Comparison of ENCODE assay signal across 17 cellular contexts in genomic region chr11:83122766-83123165, GRCh38. TPM values are rescaled to one million over a fixed set of nuclear protein-coding genes. Genes with fewer than 3 reads are reported as not detected.
DNase-seq lines count a peak whose midpoint lies in the region; ATAC-seq and TF ChIP-seq lines count a peak whose summit lies in the region.
"Had no signal": no experiment of that assay in that cellular context is flagged by ENCODE, and none has a peak within 500 bp of the region (broad histone marks: within the 10 kb centered on the region; RNA-seq: fewer than 3 reads in every experiment).

No MANE protein-coding gene starts in this region.

- intact Hi-C loops in OCI-LY7 (cut with micrococcal nuclease; ENCODE audit: unreplicated experiment): no loop called here

- no peaks in the 10 kb centered on the region for H3K36me3 ChIP-seq in CD4-positive, CD25-positive, alpha-beta regulatory T cell (ENCODE audit: control insufficient read depth, insufficient read depth, low read length)
- no peaks in the 10 kb centered on the region for H3K36me3 ChIP-seq in OCI-LY7 (ENCODE audit: insufficient read depth, low read length)

- H3K27ac Mint-ChIP-seq in T-helper 1 cell treated with Interleukin-12 subunit alpha and Interleukin-12 subunit beta and Interleukin-4 antibody, amounts not matched to agents 30 μg/mL and 1 μg/mL, for 36 hours: peak overlapping the region; percentile 13
- H3K27ac Mint-ChIP-seq in CD4-positive, CD25-positive, alpha-beta regulatory T cell: peak overlapping the region in 2 of 3 donors; percentile 25 to 48
- H3K27ac Mint-ChIP-seq: B cell had no signal

- no peak for TF ChIP-seq POLR2A in erythroblast (IDR thresholded peaks at IDR 0.05; ENCODE audit: low read length)

- no peak for DNase-seq in T-helper 1 cell
- DNase-seq in CD4-positive, CD25-positive, alpha-beta regulatory T cell: no peak
- DNase-seq in OCI-LY7 (ENCODE audit: low spot score): no peak
- DNase-seq in central memory CD4-positive, alpha-beta T cell: peak; percentile 2
- DNase-seq in HuH-7 (ENCODE audit: low spot score): no peak
- no peak for DNase-seq in GM10266 (ENCODE audit: extremely low spot score)
- DNase-seq in erythroblast (lab: John Stamatoyannopoulos, UW): no peak
- DNase-seq: DND-41, GDM1, GOT3, KBM-7, NCI-H1436 treated with DMSO at 0.1 percent for 48 hours, NCI-H2081, NCI-H774 had no signal

- no peak overlapping the region for H3K27ac ChIP-seq in CD4-positive, CD25-positive, alpha-beta regulatory T cell (ENCODE audit: insufficient read depth, low read length, poor library complexity, severe bottlenecking)
- no peak overlapping the region for H3K27ac ChIP-seq in OCI-LY7 (ENCODE audit: low read depth, low read length, poor library complexity, severe bottlenecking)
- H3K27ac ChIP-seq: 22Rv1 had no signal

- no peaks in the 10 kb centered on the region for H3K36me3 Mint-ChIP-seq in T-helper 1 cell treated with Interleukin-12 subunit alpha and Interleukin-12 subunit beta and Interleukin-4 antibody, amounts not matched to agents 30 μg/mL and 1 μg/mL, for 36 hours (ENCODE audit: low read depth)
- no peaks in the 10 kb centered on the region for H3K36me3 Mint-ChIP-seq in CD4-positive, CD25-positive, alpha-beta regulatory T cell

- no peaks in the 10 kb centered on the region for H3K9me3 Mint-ChIP-seq in T-helper 1 cell treated with Interleukin-12 subunit alpha and Interleukin-12 subunit beta and Interleukin-4 antibody, amounts not matched to agents 30 μg/mL and 1 μg/mL, for 36 hours
- no peaks in the 10 kb centered on the region for H3K9me3 Mint-ChIP-seq in CD4-positive, CD25-positive, alpha-beta regulatory T cell

- no peaks in the 10 kb centered on the region for H3K9me3 ChIP-seq in CD4-positive, CD25-positive, alpha-beta regulatory T cell (ENCODE audit: control insufficient read depth in 2 of 2, low read length in 2 of 2)
- H3K9me3 ChIP-seq in OCI-LY7 (ENCODE audit: low read length): no peaks in the 10 kb centered on the region

- no peaks in the 10 kb centered on the region for H3K79me2 ChIP-seq in OCI-LY7 (ENCODE audit: insufficient read depth, low read depth, low read length)

- peak overlapping the region; percentile 47; the same call in 1 of the 2 replicates for H2AFZ ChIP-seq in OCI-LY7 (ENCODE audit: low read length)

- no peak overlapping the region for H3K4me2 ChIP-seq in OCI-LY7 (ENCODE audit: low read length)

- H3K9me2 ChIP-seq in OCI-LY7 (ENCODE audit: insufficient read depth, low read length): no peaks in the 10 kb centered on the region

- ATAC-seq in CD4-positive, CD25-positive, alpha-beta regulatory T cell (ENCODE audit: low read depth in 2 of 2): peak in 1 of 2 donors; percentile 44

- CTCF ChIA-PET in OCI-LY7 (lab: Charles Lee; ENCODE audit: unreplicated experiment): no interaction called here

- H3K4me3 ChIP-seq in CD4-positive, CD25-positive, alpha-beta regulatory T cell (ENCODE audit: low read depth, low read length): no peak overlapping the region
- no peak overlapping the region for H3K4me3 ChIP-seq in OCI-LY7 (ENCODE audit: low read depth, low read length, poor library complexity, severe bottlenecking)

- no TSS peak for BruUV-seq in OCI-LY7 (replicated peaks; lab: Mats Ljungman, UMichigan)

- POLR2A ChIA-PET in OCI-LY7 (lab: Charles Lee): no interaction called here

- H4K20me1 ChIP-seq in OCI-LY7 (ENCODE audit: insufficient read depth, low read length): no peaks in the 10 kb centered on the region

- H3K4me3 Mint-ChIP-seq in T-helper 1 cell treated with Interleukin-12 subunit alpha and Interleukin-12 subunit beta and Interleukin-4 antibody, amounts not matched to agents 30 μg/mL and 1 μg/mL, for 36 hours: no peak overlapping the region
- peak overlapping the region in 1 of 4 donors; percentile 29 for H3K4me3 Mint-ChIP-seq in CD4-positive, CD25-positive, alpha-beta regulatory T cell
- H3K4me3 Mint-ChIP-seq: B cell had no signal

- no peaks in the 10 kb centered on the region for H3K27me3 Mint-ChIP-seq in T-helper 1 cell treated with Interleukin-12 subunit alpha and Interleukin-12 subunit beta and Interleukin-4 antibody, amounts not matched to agents 30 μg/mL and 1 μg/mL, for 36 hours (ENCODE audit: low read depth)
- no peaks in the 10 kb centered on the region for H3K27me3 Mint-ChIP-seq in CD4-positive, CD25-positive, alpha-beta regulatory T cell
- H3K27me3 Mint-ChIP-seq: B cell had no signal

- H3K4me1 ChIP-seq in CD4-positive, CD25-positive, alpha-beta regulatory T cell (ENCODE audit: control insufficient read depth, insufficient read depth, low read length, poor library complexity, severe bottlenecking): peaks cover 18% of the 10 kb centered on the region
- H3K4me1 ChIP-seq in OCI-LY7 (ENCODE audit: insufficient read depth, low read length, poor library complexity, severe bottlenecking): peaks cover 26% of the 10 kb centered on the region

- no peaks in the 10 kb centered on the region for H3K27me3 ChIP-seq in CD4-positive, CD25-positive, alpha-beta regulatory T cell (ENCODE audit: control insufficient read depth, insufficient read depth, low read length)

- peaks cover 22% of the 10 kb centered on the region for H3K4me1 Mint-ChIP-seq in T-helper 1 cell treated with Interleukin-12 subunit alpha and Interleukin-12 subunit beta and Interleukin-4 antibody, amounts not matched to agents 30 μg/mL and 1 μg/mL, for 36 hours (ENCODE audit: low read depth)
- peaks cover 5 to 52% (median 23%) of the 10 kb centered on the region in 4 donors for H3K4me1 Mint-ChIP-seq in CD4-positive, CD25-positive, alpha-beta regulatory T cell

- TF ChIP-seq CTCF in OCI-LY7 (conservative IDR thresholded peaks at IDR 0.05; ENCODE audit: low read length) (no peak), GM10266 (IDR thresholded peaks at IDR 0.05; ENCODE audit: control insufficient read depth, insufficient read depth, low read depth, missing control alignments) (no peak)

RNA-seq across cellular contexts. Expression of gene PCF11, which starts 34.2 kb away (rescaled TPM):
- 161 TPM for total RNA-seq in CD4-positive, CD25-positive, alpha-beta regulatory T cell
- polyA plus RNA-seq in CD4-positive, CD25-positive, alpha-beta regulatory T cell: 10 to 100 TPM; 19.2 to 33.3 (median 26.2) TPM
- total RNA-seq in OCI-LY7 (2014; rRNA removed; shearing (Covaris generic)): 80.1 and 89.9 TPM in 2 replicates
- 98.8 and 117 TPM in 2 replicates for total RNA-seq in OCI-LY7 (2022)

RNA-seq across cellular contexts. Expression of gene RAB30, which starts 51.1 kb away (rescaled TPM):
- 66.3 TPM for total RNA-seq in CD4-positive, CD25-positive, alpha-beta regulatory T cell
- polyA plus RNA-seq in CD4-positive, CD25-positive, alpha-beta regulatory T cell: 10 to 100 TPM; 13.3 to 27.4 (median 21.4) TPM
- 27.1 and 33.3 TPM in 2 replicates for total RNA-seq in OCI-LY7 (2014; rRNA removed; shearing (Covaris generic))
- 132 TPM in 2 replicates for total RNA-seq in OCI-LY7 (2022)
